In the genomic region with DNA sequence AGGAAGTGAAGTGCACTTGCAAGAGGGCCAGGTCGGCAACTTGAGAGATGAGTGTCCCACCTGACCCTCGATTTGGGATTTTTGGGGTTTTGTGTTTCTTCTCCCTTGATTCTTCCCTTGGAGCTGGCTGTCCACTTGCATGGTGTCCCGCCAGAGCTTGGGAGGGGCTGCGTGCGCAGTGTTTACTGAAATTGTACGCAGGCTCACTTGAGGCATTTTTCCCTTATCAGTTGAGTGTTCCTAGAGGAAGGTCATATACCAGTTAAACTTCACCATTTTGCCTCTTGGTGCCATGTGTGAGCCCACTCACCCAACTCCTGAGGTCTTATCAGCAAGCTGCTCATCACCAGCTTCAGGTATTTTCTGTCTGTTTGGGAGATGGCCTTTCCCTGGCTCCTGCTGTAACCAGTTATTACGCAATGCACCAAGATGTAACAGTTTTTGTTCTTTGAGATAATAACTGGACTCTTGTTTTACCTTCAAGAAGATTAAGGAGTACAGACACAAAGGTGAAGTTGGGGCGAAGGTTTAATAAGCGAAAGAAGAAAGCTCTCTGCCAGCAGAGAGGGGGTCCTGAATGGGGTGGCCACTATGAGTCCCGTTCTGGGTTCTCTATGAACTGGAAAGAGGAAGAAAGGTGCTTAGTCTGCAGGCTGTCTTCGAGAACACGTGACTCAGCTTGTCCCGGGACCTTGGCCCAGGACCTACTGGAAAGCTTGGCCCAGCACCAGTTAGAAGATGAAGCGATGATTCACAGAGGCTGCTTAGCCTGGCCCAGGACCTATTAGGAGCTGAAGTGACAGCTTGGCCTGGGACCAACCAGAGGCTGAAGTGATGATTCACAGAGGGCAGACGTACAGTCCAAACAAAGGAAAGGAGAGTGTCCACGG, we compare ENCODE assay signal across 10 cellular contexts. TPM values are rescaled to one million over a fixed set of nuclear protein-coding genes. Genes with fewer than 3 reads are reported as not detected.
A peak's percentile ranks its signal among the peaks of the same experiment; 100 is the strongest.
DNase-seq lines count a peak whose midpoint lies in the region; ATAC-seq, FAIRE-seq and TF ChIP-seq lines count a peak whose summit lies in the region.
"Had no signal": no experiment of that assay in that cellular context is flagged by ENCODE, and none has a peak within 500 bp of the region (broad histone marks: within the 10 kb centered on the region; RNA-seq: fewer than 3 reads in every experiment).

No MANE protein-coding gene starts in this region.

- WGBS in pancreas, 2 donors, result 78 to 93% methylated on average over 16 of the region's 16 CpGs

- H3K27ac ChIP-seq in pancreas, result no peak overlapping the region
- H3K27ac ChIP-seq in CD8-positive, alpha-beta T cell (ENCODE audit: low read depth, low read length), result no peak overlapping the region
- H3K27ac ChIP-seq: parathyroid adenoma had no signal

- no peak for TF ChIP-seq CTCF in BJ (IDR thresholded peaks at IDR 0.05; ENCODE audit: insufficient read depth, low read depth, low read length)
- no peak for TF ChIP-seq CTCF in fibroblast of mammary gland (conservative IDR thresholded peaks at IDR 0.05; ENCODE audit: control insufficient read depth, insufficient read depth, low read depth, low read length)
- no peak for TF ChIP-seq CTCF in pancreas (IDR thresholded peaks at IDR 0.05)
- TF ChIP-seq CTCF in CD8-positive, alpha-beta T cell (IDR thresholded peaks at IDR 0.05), result no peak
- no peak for TF ChIP-seq CTCF in BE2C (IDR thresholded peaks at IDR 0.05; ENCODE audit: low read depth, low read length)

- no peak for FAIRE-seq in pancreas (lab: Jason Lieb, UNC)

- no peak overlapping the region for H3K27ac Mint-ChIP-seq in CD8-positive, alpha-beta T cell
- no peak overlapping the region for H3K27ac Mint-ChIP-seq in naive thymus-derived CD8-positive, alpha-beta T cell

- POLR2A ChIA-PET in BJ (lab: Charles Lee), result no interaction called here
- POLR2A ChIA-PET in CD8-positive, alpha-beta T cell (lab: Charles Lee), result no interaction called here
- POLR2A ChIA-PET in naive thymus-derived CD8-positive, alpha-beta T cell (lab: Charles Lee), result no interaction called here

- H3K4me3 Mint-ChIP-seq in CD8-positive, alpha-beta T cell, result no peak overlapping the region
- H3K4me3 Mint-ChIP-seq in naive thymus-derived CD8-positive, alpha-beta T cell, result no peak overlapping the region

- peaks cover 31% of the 10 kb centered on the region for H3K9me3 Mint-ChIP-seq in CD8-positive, alpha-beta T cell
- peaks cover 2 to 55% (median 24%) of the 10 kb centered on the region in 9 donors for H3K9me3 Mint-ChIP-seq in naive thymus-derived CD8-positive, alpha-beta T cell

- DNase-seq in BJ (ENCODE audit: low read depth) (peak; percentile 87), RKO (ENCODE audit: low spot score) (peak; percentile 94), fibroblast of mammary gland (ENCODE audit: low read depth) (peak; percentile 99), pancreas (peak in 4 of 6 donors; percentile 23 to 49 (median 30)), NCI-H82 treated with DMSO at 0.1 percent for 48 hours (lab: John Stamatoyannopoulos, UW; ENCODE audit: unreplicated experiment) (no peak), BE2C (no peak)
- no peak for DNase-seq in CD8-positive, alpha-beta T cell
- DNase-seq in naive thymus-derived CD8-positive, alpha-beta T cell, result no peak
- DNase-seq: DND-41 had no signal

- peak; percentile 60 to 88 (median 68) for ATAC-seq in pancreas
- ATAC-seq in CD8-positive, alpha-beta T cell, result no peak
- no peak for ATAC-seq in naive thymus-derived CD8-positive, alpha-beta T cell

- H3K27me3 ChIP-seq in BJ (ENCODE audit: control insufficient read depth, insufficient read depth, low read length) (no peaks in the 10 kb centered on the region), pancreas (no peaks in the 10 kb centered on the region), BE2C (no peaks in the 10 kb centered on the region)
- no peaks in the 10 kb centered on the region for H3K27me3 ChIP-seq in CD8-positive, alpha-beta T cell (ENCODE audit: insufficient read depth, low read length)

- intact Hi-C loops in pancreas (cut with DNase I), result no loop called here
- intact Hi-C loops in CD8-positive, alpha-beta T cell (cut with DNase I, micrococcal nuclease), result no loop called here

- H3K4me1 ChIP-seq in pancreas, result no peaks in the 10 kb centered on the region
- no peaks in the 10 kb centered on the region for H3K4me1 ChIP-seq in CD8-positive, alpha-beta T cell (ENCODE audit: insufficient read depth, low read length)
- H3K4me1 ChIP-seq in BE2C, result no peaks in the 10 kb centered on the region
- H3K4me1 ChIP-seq: parathyroid adenoma had no signal

- H3K36me3 Mint-ChIP-seq in CD8-positive, alpha-beta T cell, result peaks cover 11% of the 10 kb centered on the region
- peaks cover 2 to 41% (median 21%) of the 10 kb centered on the region in 3 donors for H3K36me3 Mint-ChIP-seq in naive thymus-derived CD8-positive, alpha-beta T cell

- CTCF ChIA-PET in BJ (lab: Yijun Ruan, JAX), result interaction anchor here (1.0 kb wide), 1 partner anchor 13 kb away, joined by 3 read pairs; no protein-coding TSS in a partner anchor
- CTCF ChIA-PET in CD8-positive, alpha-beta T cell (lab: Charles Lee), result no interaction called here

- H3K4me1 Mint-ChIP-seq in CD8-positive, alpha-beta T cell (ENCODE audit: low read depth), result no peaks in the 10 kb centered on the region
- no peaks in the 10 kb centered on the region for H3K4me1 Mint-ChIP-seq in naive thymus-derived CD8-positive, alpha-beta T cell

- H3K9me3 ChIP-seq in pancreas (no peaks in the 10 kb centered on the region), BE2C (no peaks in the 10 kb centered on the region)
- H3K9me3 ChIP-seq in CD8-positive, alpha-beta T cell (ENCODE audit: low read length), result no peaks in the 10 kb centered on the region

- no peaks in the 10 kb centered on the region for H3K27me3 Mint-ChIP-seq in CD8-positive, alpha-beta T cell (ENCODE audit: low read depth)
- no peaks in the 10 kb centered on the region for H3K27me3 Mint-ChIP-seq in naive thymus-derived CD8-positive, alpha-beta T cell

- H3K4me3 ChIP-seq in BJ (ENCODE audit: low read depth, low read length) (no peak overlapping the region), fibroblast of mammary gland (ENCODE audit: control insufficient read depth, low read depth, low read length) (no peak overlapping the region), pancreas (no peak overlapping the region), BE2C (ENCODE audit: low read depth, low read length) (no peak overlapping the region)
- H3K4me3 ChIP-seq in CD8-positive, alpha-beta T cell (ENCODE audit: low read depth, low read length), result no peak overlapping the region

- H3K36me3 ChIP-seq in BJ (ENCODE audit: control insufficient read depth, insufficient read depth, low read length) (no peaks in the 10 kb centered on the region), pancreas (no peaks in the 10 kb centered on the region), BE2C (no peaks in the 10 kb centered on the region)
- H3K36me3 ChIP-seq in CD8-positive, alpha-beta T cell (ENCODE audit: insufficient read depth, low read length), result no peaks in the 10 kb centered on the region

RNA-seq across cellular contexts. Expression of a gene that starts 21.5 kb away (rescaled TPM):
- 95.8 and 117 TPM in 2 replicates for polyA plus RNA-seq in BJ (2011; rRNA removed)
- 32.8 and 38.3 TPM in 2 replicates for polyA minus RNA-seq in BJ (2011; rRNA and poly(A)+ RNA removed)
- 10 to 100 TPM; 40.5 to 60.8 (median 46.0) TPM for total RNA-seq in pancreas
- 10 to 100 TPM; 50.9 to 64.6 TPM for polyA plus RNA-seq in pancreas
- 10 to 100 TPM; 62.0 to 69.0 TPM for total RNA-seq in CD8-positive, alpha-beta T cell
- total RNA-seq in naive thymus-derived CD8-positive, alpha-beta T cell, result 10 to 100 TPM; 71.9 to 78.5 TPM
- 100 to 1,000 TPM; 213 to 225 (median 217) TPM for polyA plus RNA-seq in naive thymus-derived CD8-positive, alpha-beta T cell
- polyA plus RNA-seq in BE2C (2012; ENCODE audit: insufficient read depth, insufficient read length, low read depth), result 177 TPM

RNA-seq across cellular contexts. Expression of a gene that starts 24.3 kb away (rescaled TPM):
- polyA plus RNA-seq in BJ (2011; rRNA removed) (26.1 and 32.4 TPM in 2 replicates), pancreas (10 to 100 TPM; 14.3 to 19.5 TPM)
- 8.7 and 14.3 TPM in 2 replicates for polyA minus RNA-seq in BJ (2011; rRNA and poly(A)+ RNA removed)
- total RNA-seq in pancreas, result 10 to 100 TPM; 10.5 to 15.3 (median 11.2) TPM
- 10 to 100 TPM; 10.4 to 11.9 TPM for total RNA-seq in CD8-positive, alpha-beta T cell
- total RNA-seq in naive thymus-derived CD8-positive, alpha-beta T cell, result 10 to 100 TPM; 28.2 to 29.8 TPM
- polyA plus RNA-seq in naive thymus-derived CD8-positive, alpha-beta T cell, result 10 to 100 TPM; 14.8 to 15.4 (median 15.1) TPM
- 13.2 TPM for polyA plus RNA-seq in BE2C (2012; ENCODE audit: insufficient read depth, insufficient read length, low read depth)

RNA-seq across cellular contexts. Expression of a gene that starts 45.5 kb away (rescaled TPM):
- polyA plus RNA-seq in BJ (2011; rRNA removed), result 19.1 and 26.4 TPM in 2 replicates
- 2.3 and 4.6 TPM in 2 replicates for polyA minus RNA-seq in BJ (2011; rRNA and poly(A)+ RNA removed)
- 10 to 100 TPM in 5 of 6 donors, 1 to 10 TPM in 1; 9.2 to 14.6 (median 12.7) TPM for total RNA-seq in pancreas
- polyA plus RNA-seq in pancreas, result 10 to 100 TPM; 42.9 to 43.6 TPM
- 10 to 100 TPM; 19.0 to 20.4 TPM for total RNA-seq in CD8-positive, alpha-beta T cell
- 10 to 100 TPM; 51.0 to 54.5 TPM for total RNA-seq in naive thymus-derived CD8-positive, alpha-beta T cell
- polyA plus RNA-seq in naive thymus-derived CD8-positive, alpha-beta T cell, result 10 to 100 TPM; 11.2 to 24.5 (median 16.0) TPM
- polyA plus RNA-seq in BE2C (2012; ENCODE audit: insufficient read depth, insufficient read length, low read depth), result 12.1 TPM

RNA-seq across cellular contexts. Expression of a gene that starts 58.5 kb away (rescaled TPM):
- polyA plus RNA-seq in BJ (2011; rRNA removed) (19.3 and 26.4 TPM in 2 replicates), pancreas (10 to 100 TPM; 34.1 to 36.1 TPM)
- 13.0 and 25.4 TPM in 2 replicates for polyA minus RNA-seq in BJ (2011; rRNA and poly(A)+ RNA removed)
- 10 to 100 TPM; 19.6 to 24.3 (median 21.7) TPM for total RNA-seq in pancreas
- 10 to 100 TPM; 50.0 to 53.4 TPM for total RNA-seq in CD8-positive, alpha-beta T cell
- total RNA-seq in naive thymus-derived CD8-positive, alpha-beta T cell, result 10 to 100 TPM; 31.8 to 38.7 TPM
- polyA plus RNA-seq in naive thymus-derived CD8-positive, alpha-beta T cell, result 10 to 100 TPM; 14.1 to 22.0 (median 19.4) TPM
- polyA plus RNA-seq in BE2C (2012; ENCODE audit: insufficient read depth, insufficient read length, low read depth), result 17.6 TPM

Comparison
In these comparisons a context has a peak if more than half of its experiments do, and no peak if none do; other contexts are left out.
1. DNase-seq: peak in BJ (single experiment), RKO (single experiment), fibroblast of mammary gland (single experiment) and pancreas (4 of 6); none in NCI-H82 treated with DMSO at 0.1 percent for 48 hours (single experiment), CD8-positive, alpha-beta T cell (0 of 7), naive thymus-derived CD8-positive, alpha-beta T cell (0 of 10) and BE2C (single experiment).
2. ATAC-seq: peak in pancreas (4 of 4); none in CD8-positive, alpha-beta T cell (single experiment) and naive thymus-derived CD8-positive, alpha-beta T cell (0 of 2).